In genomic region chr2:10239561-10239967, GRCh38 we compare ENCODE assay signal across 15 cellular contexts.
DNase-seq lines count a peak whose midpoint lies in the region; ATAC-seq and TF ChIP-seq lines count a peak whose summit lies in the region.
"Had no signal": no experiment of that assay in that cellular context is flagged by ENCODE, and none has a peak within 500 bp of the region (broad histone marks: within the 10 kb centered on the region; RNA-seq: fewer than 3 reads in every experiment).

No MANE protein-coding gene starts in this region.

- H3K27ac Mint-ChIP-seq in activated CD8-positive, alpha-beta memory T cell treated with anti-CD3 and anti-CD28 coated beads, Interleukin-2, amount 10 ng/mL, durations not matched to agents 7 days and 5 days = no peak overlapping the region
- H3K27ac Mint-ChIP-seq: activated CD4-positive, alpha-beta T cell treated with anti-CD3 and anti-CD28 coated beads, Interleukin-2, amount 10 ng/mL, durations not matched to agents 7 days and 5 days had no signal

- intact Hi-C loops in spleen (cut with DNase I; ENCODE audit: low total_unique reads) (no loop called here), ascending aorta (cut with DNase I) (no loop called here)

- no peaks in the 10 kb centered on the region for H3K9me3 Mint-ChIP-seq in activated CD8-positive, alpha-beta memory T cell treated with anti-CD3 and anti-CD28 coated beads, Interleukin-2, amount 10 ng/mL, durations not matched to agents 7 days and 5 days (ENCODE audit: low read depth)
- H3K9me3 Mint-ChIP-seq: activated CD4-positive, alpha-beta T cell treated with anti-CD3 and anti-CD28 coated beads, Interleukin-2, amount 10 ng/mL, durations not matched to agents 7 days and 5 days had no signal

- H3K4me3 ChIP-seq in fibroblast of pulmonary artery (replicated peaks; ENCODE audit: low read depth, low read length) (no peak overlapping the region), spleen (no peak overlapping the region), ascending aorta (no peak overlapping the region)
- H3K4me3 ChIP-seq: breast epithelium, lung had no signal

- H3K36me3 Mint-ChIP-seq in activated CD8-positive, alpha-beta memory T cell treated with anti-CD3 and anti-CD28 coated beads, Interleukin-2, amount 10 ng/mL, durations not matched to agents 7 days and 5 days = no peaks in the 10 kb centered on the region

- H3K4me3 Mint-ChIP-seq in activated CD8-positive, alpha-beta memory T cell treated with anti-CD3 and anti-CD28 coated beads, Interleukin-2, amount 10 ng/mL, durations not matched to agents 7 days and 5 days = no peak overlapping the region
- H3K4me3 Mint-ChIP-seq: activated CD4-positive, alpha-beta T cell treated with anti-CD3 and anti-CD28 coated beads, Interleukin-2, amount 10 ng/mL, durations not matched to agents 7 days and 5 days had no signal

- H3K4me1 ChIP-seq in spleen = peaks cover 0 to 40% (median 2%) of the 10 kb centered on the region in 6 donors
- no peaks in the 10 kb centered on the region for H3K4me1 ChIP-seq in ascending aorta
- H3K4me1 ChIP-seq: breast epithelium had no signal

- H3K36me3 ChIP-seq in spleen = no peaks in the 10 kb centered on the region
- no peaks in the 10 kb centered on the region for H3K36me3 ChIP-seq in ascending aorta
- H3K36me3 ChIP-seq: breast epithelium had no signal

- TF ChIP-seq CTCF in fibroblast of pulmonary artery (IDR thresholded peaks at IDR 0.05; ENCODE audit: low read length, missing control alignments) = peak; percentile 23
- TF ChIP-seq CTCF in spleen (IDR thresholded peaks at IDR 0.05 in 8 of 11, conservative IDR thresholded peaks at IDR 0.05 in 3 of 11) = peak in 1 of 11 experiments; percentile 27
- TF ChIP-seq CTCF in ascending aorta (IDR thresholded peaks at IDR 0.05) = no peak

- no peaks in the 10 kb centered on the region for H3K9me3 ChIP-seq in spleen
- H3K9me3 ChIP-seq in ascending aorta = no peaks in the 10 kb centered on the region
- H3K9me3 ChIP-seq: breast epithelium had no signal

- H3K27me3 Mint-ChIP-seq in activated CD8-positive, alpha-beta memory T cell treated with anti-CD3 and anti-CD28 coated beads, Interleukin-2, amount 10 ng/mL, durations not matched to agents 7 days and 5 days = no peaks in the 10 kb centered on the region
- H3K27me3 Mint-ChIP-seq: activated CD4-positive, alpha-beta T cell treated with anti-CD3 and anti-CD28 coated beads, Interleukin-2, amount 10 ng/mL, durations not matched to agents 7 days and 5 days had no signal

- no peak for ATAC-seq in activated CD8-positive, alpha-beta memory T cell treated with anti-CD3 and anti-CD28 coated beads, Interleukin-2, amount 10 ng/mL, durations not matched to agents 7 days and 5 days
- ATAC-seq in HG03565 (IDR thresholded peaks at IDR 0.05; ENCODE audit: unreplicated experiment) (no peak), HG02759 (IDR thresholded peaks at IDR 0.05; ENCODE audit: unreplicated experiment) (no peak)

- no peak overlapping the region for H3K27ac ChIP-seq in spleen
- H3K27ac ChIP-seq in ascending aorta = no peak overlapping the region
- H3K27ac ChIP-seq: breast epithelium had no signal

- CTCF ChIA-PET in activated CD8-positive, alpha-beta memory T cell treated with anti-CD3 and anti-CD28 coated beads, Interleukin-2, amount 10 ng/mL, durations not matched to agents 7 days and 5 days (lab: Charles Lee) = no interaction called here

- no peaks in the 10 kb centered on the region for H3K4me1 Mint-ChIP-seq in activated CD8-positive, alpha-beta memory T cell treated with anti-CD3 and anti-CD28 coated beads, Interleukin-2, amount 10 ng/mL, durations not matched to agents 7 days and 5 days
- H3K4me1 Mint-ChIP-seq: activated CD4-positive, alpha-beta T cell treated with anti-CD3 and anti-CD28 coated beads, Interleukin-2, amount 10 ng/mL, durations not matched to agents 7 days and 5 days had no signal

- 62 to 79% (median 74%) methylated on average over 6 to 14 of the region's 14 CpGs for WGBS in spleen, 5 donors

- TF ChIP-seq POLR2A in spleen (IDR thresholded peaks at IDR 0.05) = no peak

- DNase-seq in activated CD8-positive, alpha-beta memory T cell treated with anti-CD3 and anti-CD28 coated beads, Interleukin-2, amount 50 U/mL, for 4 hours = peak; percentile 13
- DNase-seq in activated CD8-positive, alpha-beta memory T cell treated with anti-CD3 and anti-CD28 coated beads, Interleukin-2, amount 10 ng/mL, durations not matched to agents 7 days and 5 days = no peak
- DNase-seq in NAMALWA (ENCODE audit: low spot score) = peak; percentile 26
- DNase-seq in fibroblast of pulmonary artery (ENCODE audit: low read depth) = peak; percentile 11
- peak; percentile 58 for DNase-seq in spleen
- DNase-seq in ascending aorta (ENCODE audit: low spot score in 2 of 2) = no peak
- DNase-seq: activated CD4-positive, alpha-beta T cell treated with anti-CD3 and anti-CD28 coated beads, Interleukin-2, amount 10 ng/mL, durations not matched to agents 7 days and 5 days; activated effector memory CD4-positive, alpha-beta T cell treated with anti-CD3 and anti-CD28 coated beads, Interleukin-2, amount 50 U/mL, for 16 hours; DMS53; NCI-H1105; NCI-H526 treated with DMSO at 0.1 percent for 48 hours had no signal

- H3K27me3 ChIP-seq in spleen (replicated peaks in 1 of 7) (peaks cover 0 to 35% (median 0%) of the 10 kb centered on the region in 7 donors), ascending aorta (no peaks in the 10 kb centered on the region)
- H3K27me3 ChIP-seq: breast epithelium had no signal

Comparison
In these comparisons a context has a peak if more than half of its experiments do, and no peak if none do; other contexts are left out.
1. DNase-seq: peak in activated CD8-positive, alpha-beta memory T cell treated with anti-CD3 and anti-CD28 coated beads, Interleukin-2, amount 50 U/mL, for 4 hours (single experiment), NAMALWA (single experiment), fibroblast of pulmonary artery (single experiment) and spleen (single experiment); none in activated CD8-positive, alpha-beta memory T cell treated with anti-CD3 and anti-CD28 coated beads, Interleukin-2, amount 10 ng/mL, durations not matched to agents 7 days and 5 days (single experiment) and ascending aorta (0 of 2).